In the genomic region with DNA sequence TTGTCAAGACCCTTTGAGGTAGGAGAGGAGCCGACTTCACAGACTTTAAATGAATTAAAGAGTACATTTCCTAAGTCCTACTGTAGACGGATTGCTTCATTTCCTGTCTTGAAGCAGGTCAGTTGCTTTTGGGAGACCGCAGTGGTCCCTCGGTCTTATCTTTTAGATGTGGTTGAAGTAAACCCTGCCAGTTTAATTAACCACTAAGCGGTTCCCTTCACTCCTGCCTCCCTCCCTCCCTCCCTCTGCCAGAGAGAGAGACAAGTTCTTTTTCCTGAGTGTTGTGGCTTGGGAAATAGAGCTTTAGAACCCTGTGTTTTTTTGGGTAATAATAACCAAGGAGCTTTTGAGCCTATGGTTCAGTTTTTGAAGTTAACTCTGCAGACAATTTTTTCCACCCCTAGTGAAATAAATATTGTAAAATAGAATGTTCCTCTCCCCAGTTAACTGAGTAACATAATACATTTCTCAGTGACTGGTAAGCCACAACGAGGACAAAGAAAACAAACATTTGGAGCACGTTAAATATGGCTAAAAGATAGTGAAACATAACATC, we compare ENCODE assay signal across 15 cellular contexts.
DNase-seq lines count a peak whose midpoint lies in the region; ATAC-seq, FAIRE-seq and TF ChIP-seq lines count a peak whose summit lies in the region.
"Had no signal": no experiment of that assay in that cellular context is flagged by ENCODE, and none has a peak within 500 bp of the region (broad histone marks: within the 10 kb centered on the region; RNA-seq: fewer than 3 reads in every experiment).

No MANE protein-coding gene starts in this region.

- no peaks in the 10 kb centered on the region for H3K36me3 ChIP-seq in astrocyte (ENCODE audit: insufficient read depth, low read length)
- H3K36me3 ChIP-seq in PC-9 (ENCODE audit: low read depth) = no peaks in the 10 kb centered on the region

- ATAC-seq in GM19324 (IDR thresholded peaks at IDR 0.05; ENCODE audit: low FRiP score, unreplicated experiment) (no peak), GM18502 (IDR thresholded peaks at IDR 0.05; ENCODE audit: poor library complexity, unreplicated experiment) (no peak), GM18520 (IDR thresholded peaks at IDR 0.05; ENCODE audit: unreplicated experiment) (no peak)

- BruUV-seq in PC-9 (replicated peaks; lab: Mats Ljungman, UMichigan) = no TSS peak

- H3K27me3 ChIP-seq in astrocyte (ENCODE audit: insufficient read depth, low read length) = no peaks in the 10 kb centered on the region
- no peaks in the 10 kb centered on the region for H3K27me3 ChIP-seq in PC-9 (ENCODE audit: insufficient read depth, low read depth)

- CTCF ChIA-PET in PC-9 (lab: Charles Lee) = no interaction called here

- H3K79me2 ChIP-seq in astrocyte (ENCODE audit: insufficient read depth, low read length) = no peaks in the 10 kb centered on the region
- H3K79me2 ChIP-seq in PC-9 (ENCODE audit: low read depth) = no peaks in the 10 kb centered on the region

- H3K4me1 Mint-ChIP-seq in astrocyte (ENCODE audit: low read depth, unreplicated experiment) (peaks cover 47% of the 10 kb centered on the region), mesothelial cell of epicardium (peaks cover 36% of the 10 kb centered on the region)
- H3K4me1 Mint-ChIP-seq: activated B cell treated with CpG ODN at 0.5 μM for 24 hours; CD4-positive, alpha-beta memory T cell had no signal

- H2AFZ ChIP-seq in astrocyte (ENCODE audit: low read depth, low read length) (no peak overlapping the region), PC-9 (no peak overlapping the region)

- TF ChIP-seq CTCF in astrocyte (IDR thresholded peaks at IDR 0.05; ENCODE audit: insufficient read depth, low read depth, low read length) (no peak), mesothelial cell of epicardium (IDR thresholded peaks at IDR 0.05; ENCODE audit: unreplicated experiment) (no peak), PC-9 (conservative IDR thresholded peaks at IDR 0.05) (no peak)

- H3K4me2 ChIP-seq in astrocyte (ENCODE audit: low read length) = peak overlapping the region; percentile 66
- no peak overlapping the region for H3K4me2 ChIP-seq in PC-9

- POLR2A ChIA-PET in PC-9 (lab: Charles Lee; ENCODE audit: unreplicated experiment) = no interaction called here

- no peak overlapping the region for H3K27ac ChIP-seq in astrocyte (ENCODE audit: low read depth, low read length)
- no peak overlapping the region for H3K27ac ChIP-seq in PC-9

- H3K9me2 ChIP-seq in PC-9 (ENCODE audit: insufficient read depth) = no peaks in the 10 kb centered on the region

- no peak overlapping the region for H3K4me3 Mint-ChIP-seq in astrocyte (ENCODE audit: unreplicated experiment)
- no peak overlapping the region for H3K4me3 Mint-ChIP-seq in mesothelial cell of epicardium
- H3K4me3 Mint-ChIP-seq: activated B cell treated with CpG ODN at 0.5 μM for 24 hours; CD4-positive, alpha-beta memory T cell had no signal

- H3F3A ChIP-seq in PC-9 (ENCODE audit: insufficient read depth, low read depth) = no peaks in the 10 kb centered on the region

- H4K20me1 ChIP-seq in astrocyte (ENCODE audit: insufficient read depth, low read length) (peaks cover 24% of the 10 kb centered on the region), PC-9 (ENCODE audit: insufficient read depth) (no peaks in the 10 kb centered on the region)

- no peak overlapping the region for H3K9ac ChIP-seq in astrocyte (ENCODE audit: low read length)

- H3K9me3 ChIP-seq in astrocyte (ENCODE audit: insufficient read depth, low read depth, low read length) = peaks cover 5% of the 10 kb centered on the region
- no peaks in the 10 kb centered on the region for H3K9me3 ChIP-seq in PC-9 (ENCODE audit: insufficient read depth, low read depth)

- intact Hi-C loops in PC-9 (cut with micrococcal nuclease; ENCODE audit: unreplicated experiment) = no loop called here

- peaks cover 26% of the 10 kb centered on the region for H3K4me1 ChIP-seq in astrocyte (ENCODE audit: insufficient read depth, low read length)
- H3K4me1 ChIP-seq in PC-9 (replicated peaks; ENCODE audit: insufficient read depth) = no peaks in the 10 kb centered on the region

- H3K36me3 Mint-ChIP-seq in astrocyte (ENCODE audit: low read depth, unreplicated experiment) (peaks cover 12% of the 10 kb centered on the region), mesothelial cell of epicardium (peaks cover 40% of the 10 kb centered on the region)
- H3K36me3 Mint-ChIP-seq: CD4-positive, alpha-beta memory T cell had no signal

- H3K27me3 Mint-ChIP-seq in astrocyte (ENCODE audit: low read depth, unreplicated experiment) (no peaks in the 10 kb centered on the region), mesothelial cell of epicardium (ENCODE audit: low read depth) (no peaks in the 10 kb centered on the region)

- H3K9me3 Mint-ChIP-seq in astrocyte (ENCODE audit: unreplicated experiment) (peaks cover 6% of the 10 kb centered on the region), mesothelial cell of epicardium (peaks cover 14% of the 10 kb centered on the region)

- no peak for FAIRE-seq in astrocyte (lab: Jason Lieb, UNC)
- FAIRE-seq: GM12892 had no signal

- H3K27ac Mint-ChIP-seq in astrocyte (ENCODE audit: unreplicated experiment) (peak overlapping the region; percentile 36), mesothelial cell of epicardium (peak overlapping the region; percentile 76)
- H3K27ac Mint-ChIP-seq: activated B cell treated with CpG ODN at 0.5 μM for 24 hours; activated T-helper 2 cell treated with anti-CD3 and anti-CD28 coated beads, Interferon-gamma antibody, Interleukin-2, Interleukin-4, amounts not matched to agents 10 μg/mL and 5 μg/mL and 100 μg/mL, durations not matched to agents 14 hours and 24 hours and 36 hours; CD4-positive, alpha-beta memory T cell had no signal

- DNase-seq in EH (ENCODE audit: low read depth) (peak; percentile 78), MV-4-11 (lab: John Stamatoyannopoulos, UW) (peak; percentile 98), astrocyte (ENCODE audit: low read depth) (peak; percentile 94), mesothelial cell of epicardium (ENCODE audit: low spot score in 2 of 2, unreplicated experiment in 2 of 2) (no peak), PC-9 (no peak)
- DNase-seq: activated B cell treated with CpG ODN at 0.5 μM for 24 hours; CD4-positive, alpha-beta memory T cell; NCI-H1048; stimulated activated CD4-positive, alpha-beta T cell treated with anti-CD3 and anti-CD28 coated beads, Interleukin-4, amount 100 ng/mL, for 24 hours; substantia nigra had no signal

- H3K4me3 ChIP-seq in astrocyte (ENCODE audit: insufficient read depth, low read depth, low read length) (no peak overlapping the region), PC-9 (no peak overlapping the region)

Comparison
In these comparisons a context has a peak if more than half of its experiments do, and no peak if none do; other contexts are left out.
1. DNase-seq: peak in EH (single experiment), MV-4-11 (single experiment) and astrocyte (single experiment); none in mesothelial cell of epicardium (0 of 2) and PC-9 (0 of 2).